24 cellular contexts compared by ENCODE assay signal in genomic region chr3:169913270-169913780, GRCh38. TPM values are rescaled to one million over a fixed set of nuclear protein-coding genes. Genes with fewer than 3 reads are reported as not detected.
"Had no signal": no experiment of that assay in that cellular context is flagged by ENCODE, and none has a peak within 500 bp of the region (broad histone marks: within the 10 kb centered on the region; RNA-seq: fewer than 3 reads in every experiment).

No MANE protein-coding gene starts in this region.

- H3K4me3 ChIP-seq: K562, PC-9, Peyer's patch, SJCRH30 had no signal

- H3K4me3 Mint-ChIP-seq: IgD-negative memory B cell had no signal

- H3K9ac ChIP-seq: KMS-11 had no signal

- H3K27me3 ChIP-seq: Peyer's patch, SJCRH30 had no signal

- H3K4me1 ChIP-seq: Peyer's patch, SJCRH30 had no signal

- H3K27me3 Mint-ChIP-seq: IgD-negative memory B cell had no signal

- DNase-seq: Kasumi-1, MM.1S, NCI-H1092 treated with DMSO at 0.1 percent for 48 hours, NCI-H1436 treated with DMSO at 0.1 percent for 48 hours, NCI-H1694, NCI-H187 treated with DMSO at 0.1 percent for 48 hours, NCI-H2029 treated with DMSO at 0.1 percent for 48 hours, NCI-H2171 treated with DMSO at 0.1 percent for 48 hours, NCI-H345, NCI-H446 treated with DMSO at 0.1 percent for 48 hours, NCI-H510A treated with DMSO at 0.1 percent for 48 hours, NCI-H526, OCI-M1, PC-9, Peyer's patch, SHP77 treated with DMSO at 0.1 percent for 48 hours, SJCRH30 had no signal

- H3K4me2 ChIP-seq: KMS-11, PC-9 had no signal

- H3K9me3 Mint-ChIP-seq: IgD-negative memory B cell had no signal

- H2AFZ ChIP-seq: PC-9 had no signal

- H3K36me3 ChIP-seq: Peyer's patch, SJCRH30 had no signal

- ATAC-seq: K562, SK-N-SH treated with all-trans-retinoic acid at 6 μM for 48 hours had no signal

- H3K9me3 ChIP-seq: Peyer's patch, SJCRH30 had no signal

- H3K27ac ChIP-seq: HL-60, KMS-11, PC-9, Peyer's patch, SJCRH30 had no signal

- H3K27ac Mint-ChIP-seq: IgD-negative memory B cell had no signal

RNA-seq across cellular contexts. Expression of gene SAMD7, which starts 2.0 kb away (rescaled TPM):
- total RNA-seq: K562, M059J, PC-9, Peyer's patch, RPMI7951, SJCRH30 had no signal
- polyA plus RNA-seq: IgD-negative memory B cell, K562 had no signal

RNA-seq across cellular contexts. Expression of gene LRRC31, which starts 43.6 kb away (rescaled TPM):
- total RNA-seq: K562, M059J, PC-9, RPMI7951, SJCRH30 had no signal
- polyA plus RNA-seq: IgD-negative memory B cell, K562 had no signal
